16 cellular contexts compared by ENCODE assay signal in genomic region chr22:45717787-45718186, GRCh38. TPM values are rescaled to one million over a fixed set of nuclear protein-coding genes. Genes with fewer than 3 reads are reported as not detected.
A peak's percentile ranks its signal among the peaks of the same experiment; 100 is the strongest.
DNase-seq lines count a peak whose midpoint lies in the region; ATAC-seq, FAIRE-seq and TF ChIP-seq lines count a peak whose summit lies in the region.
"Had no signal": no experiment of that assay in that cellular context is flagged by ENCODE, and none has a peak within 500 bp of the region (broad histone marks: within the 10 kb centered on the region; RNA-seq: fewer than 3 reads in every experiment).

No MANE protein-coding gene starts in this region.

- WGBS in aorta, 2 donors, result 77 to 85% methylated on average over 1 of the region's 1 CpG

- H3K4me2 ChIP-seq in keratinocyte (ENCODE audit: control insufficient read depth, extremely low read depth, insufficient read depth, low read depth, low read length), result peak overlapping the region; percentile 44
- H3K4me2 ChIP-seq: BLaER1 had no signal

- intact Hi-C loops in aorta (cut with DNase I), result no loop called here

- ATAC-seq in HG02759 (IDR thresholded peaks at IDR 0.05; ENCODE audit: unreplicated experiment) (no peak), aorta (ENCODE audit: low FRiP score) (no peak)

- no peak overlapping the region for H3K9ac ChIP-seq in keratinocyte (ENCODE audit: control insufficient read depth, extremely low read depth, insufficient read depth, low read length)
- H3K9ac ChIP-seq: BLaER1 had no signal

- H3K79me2 ChIP-seq in keratinocyte (ENCODE audit: control insufficient read depth, insufficient read depth, low read length), result peaks cover 14% of the 10 kb centered on the region

- no peak overlapping the region for H2AFZ ChIP-seq in keratinocyte (ENCODE audit: control insufficient read depth, low read length)

- H3K9me3 ChIP-seq in keratinocyte (ENCODE audit: control insufficient read depth, low read depth, low read length) (no peaks in the 10 kb centered on the region), aorta (ENCODE audit: control insufficient read depth, low read length) (no peaks in the 10 kb centered on the region)
- H3K9me3 ChIP-seq in effector memory CD4-positive, alpha-beta T cell (ENCODE audit: control insufficient read depth, low read length), result no peaks in the 10 kb centered on the region
- H3K9me3 ChIP-seq: BLaER1, right atrium auricular region had no signal

- no peaks in the 10 kb centered on the region for H3K9me1 ChIP-seq in keratinocyte (ENCODE audit: control insufficient read depth, extremely low read depth, insufficient read depth, low read length)

- DNase-seq in AG10803 (ENCODE audit: low read depth), result peak; percentile 80
- peak; percentile 76 for DNase-seq in HT1080 (ENCODE audit: low read depth)
- peak; percentile 54 for DNase-seq in astrocyte of the hippocampus (ENCODE audit: low read depth, low spot score)
- no peak for DNase-seq in keratinocyte (ENCODE audit: low read depth, low spot score)
- DNase-seq in effector memory CD4-positive, alpha-beta T cell, result no peak
- no peak for DNase-seq in NK-92 (lab: John Stamatoyannopoulos, UW; ENCODE audit: unreplicated experiment)
- DNase-seq in aorta, result no peak
- DNase-seq: activated B cell treated with CpG ODN at 0.5 μM for 24 hours, naive B cell, NCI-H1105 treated with DMSO at 0.1 percent for 48 hours, NCI-H524 had no signal

- H3K27me3 ChIP-seq in keratinocyte (ENCODE audit: control insufficient read depth, extremely low read depth, insufficient read depth, low read length), result no peaks in the 10 kb centered on the region
- H3K27me3 ChIP-seq in effector memory CD4-positive, alpha-beta T cell (replicated peaks; ENCODE audit: control insufficient read depth, insufficient read depth, low read length, poor library complexity, severe bottlenecking), result no peaks in the 10 kb centered on the region
- no peaks in the 10 kb centered on the region for H3K27me3 ChIP-seq in aorta (ENCODE audit: control insufficient read depth in 1 of 2, insufficient read depth in 2 of 2, low read length in 1 of 2)
- H3K27me3 ChIP-seq: BLaER1, right atrium auricular region had no signal

- peaks cover 2 to 17% of the 10 kb centered on the region in 2 experiments for H3K36me3 ChIP-seq in keratinocyte (ENCODE audit: control insufficient read depth in 2 of 2, extremely low read depth in 1 of 2, insufficient read depth in 2 of 2, low read length in 2 of 2)
- peaks cover 16% of the 10 kb centered on the region for H3K36me3 ChIP-seq in effector memory CD4-positive, alpha-beta T cell (ENCODE audit: control insufficient read depth, insufficient read depth, low read length)
- H3K36me3 ChIP-seq in aorta (ENCODE audit: control insufficient read depth in 1 of 2, insufficient read depth in 2 of 2, low read length in 1 of 2), result no peaks in the 10 kb centered on the region

- no peaks in the 10 kb centered on the region for H4K20me1 ChIP-seq in keratinocyte (ENCODE audit: control insufficient read depth, extremely low read depth, insufficient read depth, low read length)

- dilution Hi-C loops in keratinocyte (cut with MboI; ENCODE audit: extremely low pct_ligation_motif_present, low sequenced_read_pairs), result no loop called here

- H3K27ac ChIP-seq in keratinocyte (ENCODE audit: control insufficient read depth, insufficient read depth, low read length) (peak overlapping the region; percentile 55), aorta (ENCODE audit: low read depth in 1 of 2, low read length in 2 of 2) (no peak overlapping the region)
- no peak overlapping the region for H3K27ac ChIP-seq in effector memory CD4-positive, alpha-beta T cell (ENCODE audit: insufficient read depth, low read length, poor library complexity, severe bottlenecking)
- H3K27ac ChIP-seq: BLaER1, right atrium auricular region had no signal

- peaks cover 32% of the 10 kb centered on the region for H3K4me1 ChIP-seq in keratinocyte (ENCODE audit: control insufficient read depth, extremely low read depth, insufficient read depth, low read length)
- no peaks in the 10 kb centered on the region for H3K4me1 ChIP-seq in effector memory CD4-positive, alpha-beta T cell (ENCODE audit: control insufficient read depth, insufficient read depth, low read length, poor library complexity, severe bottlenecking)
- peaks cover 0 to 2% of the 10 kb centered on the region in 2 donors for H3K4me1 ChIP-seq in aorta (ENCODE audit: control insufficient read depth in 1 of 2, insufficient read depth in 2 of 2, low read length in 2 of 2)
- H3K4me1 ChIP-seq: BLaER1, right atrium auricular region had no signal

- FAIRE-seq in keratinocyte (lab: Jason Lieb, UNC), result peak; percentile 77
- FAIRE-seq: colon, frontal cortex had no signal

- H3K4me3 ChIP-seq in AG10803 (ENCODE audit: low read length) (no peak overlapping the region), keratinocyte (ENCODE audit: control insufficient read depth in 2 of 3, extremely low read depth in 1 of 3, insufficient read depth in 2 of 3, low read depth in 1 of 3, low read length in 3 of 3) (no peak overlapping the region), aorta (ENCODE audit: low read length in 2 of 2) (no peak overlapping the region)
- no peak overlapping the region for H3K4me3 ChIP-seq in effector memory CD4-positive, alpha-beta T cell (ENCODE audit: insufficient read depth, low read depth, low read length, poor library complexity, severe bottlenecking)
- H3K4me3 ChIP-seq: BLaER1, right atrium auricular region had no signal

- TF ChIP-seq CTCF in AG10803 (conservative IDR thresholded peaks at IDR 0.05; ENCODE audit: low read length) (no peak), keratinocyte (optimal IDR thresholded peaks at IDR 0.05 in 1 of 3, IDR thresholded peaks at IDR 0.05 in 1 of 3, conservative IDR thresholded peaks at IDR 0.05 in 1 of 3; ENCODE audit: extremely low read depth in 1 of 3, insufficient read depth in 2 of 3, low read length in 3 of 3) (no peak)

RNA-seq across cellular contexts. Expression of gene ATXN10, which starts 46.2 kb away (rescaled TPM):
- 31.0 and 44.1 TPM in 2 replicates for total RNA-seq in HT1080 (2014; rRNA removed; shearing (Covaris generic))
- polyA plus RNA-seq in HT1080 (2015; cell fraction: cytosol; rRNA removed), result 167 and 192 TPM in 2 replicates
- polyA plus RNA-seq in HT1080 (2015; cell fraction: nucleus; rRNA removed), result 154 and 160 TPM in 2 replicates
- 238 to 276 TPM (median 242 TPM) in 3 replicates for polyA plus RNA-seq in keratinocyte
- 147 TPM for polyA plus RNA-seq in keratinocyte (2011; ENCODE audit: low read depth)
- 172 and 329 TPM in 2 replicates for polyA plus RNA-seq in keratinocyte (2011; cell fraction: cytosol; rRNA removed)
- polyA plus RNA-seq in keratinocyte (2011; cell fraction: nucleus; rRNA removed), result 190 and 196 TPM in 2 replicates
- polyA plus RNA-seq in keratinocyte (2012; ENCODE audit: low replicate concordance), result 88.1 and 124 TPM in 2 replicates
- polyA minus RNA-seq in keratinocyte, result 156 to 320 TPM (median 270 TPM) in 3 replicates
- 71.7 TPM for polyA minus RNA-seq in keratinocyte (2011; cell fraction: cytosol; rRNA and poly(A)+ RNA removed)
- 59.4 and 126 TPM in 2 replicates for polyA minus RNA-seq in keratinocyte (2011; cell fraction: nucleus; rRNA and poly(A)+ RNA removed)
- 100 to 1,000 TPM; 112 to 126 TPM for total RNA-seq in aorta
- 10 to 100 TPM; 43.1 to 49.2 TPM for polyA plus RNA-seq in aorta

Comparison
In these comparisons a context has a peak if more than half of its experiments do, and no peak if none do; other contexts are left out.
1. DNase-seq: peak in AG10803 (single experiment), HT1080 (single experiment) and astrocyte of the hippocampus (single experiment); none in keratinocyte (single experiment), effector memory CD4-positive, alpha-beta T cell (0 of 3), NK-92 (single experiment) and aorta (0 of 2).